In the genomic region with DNA sequence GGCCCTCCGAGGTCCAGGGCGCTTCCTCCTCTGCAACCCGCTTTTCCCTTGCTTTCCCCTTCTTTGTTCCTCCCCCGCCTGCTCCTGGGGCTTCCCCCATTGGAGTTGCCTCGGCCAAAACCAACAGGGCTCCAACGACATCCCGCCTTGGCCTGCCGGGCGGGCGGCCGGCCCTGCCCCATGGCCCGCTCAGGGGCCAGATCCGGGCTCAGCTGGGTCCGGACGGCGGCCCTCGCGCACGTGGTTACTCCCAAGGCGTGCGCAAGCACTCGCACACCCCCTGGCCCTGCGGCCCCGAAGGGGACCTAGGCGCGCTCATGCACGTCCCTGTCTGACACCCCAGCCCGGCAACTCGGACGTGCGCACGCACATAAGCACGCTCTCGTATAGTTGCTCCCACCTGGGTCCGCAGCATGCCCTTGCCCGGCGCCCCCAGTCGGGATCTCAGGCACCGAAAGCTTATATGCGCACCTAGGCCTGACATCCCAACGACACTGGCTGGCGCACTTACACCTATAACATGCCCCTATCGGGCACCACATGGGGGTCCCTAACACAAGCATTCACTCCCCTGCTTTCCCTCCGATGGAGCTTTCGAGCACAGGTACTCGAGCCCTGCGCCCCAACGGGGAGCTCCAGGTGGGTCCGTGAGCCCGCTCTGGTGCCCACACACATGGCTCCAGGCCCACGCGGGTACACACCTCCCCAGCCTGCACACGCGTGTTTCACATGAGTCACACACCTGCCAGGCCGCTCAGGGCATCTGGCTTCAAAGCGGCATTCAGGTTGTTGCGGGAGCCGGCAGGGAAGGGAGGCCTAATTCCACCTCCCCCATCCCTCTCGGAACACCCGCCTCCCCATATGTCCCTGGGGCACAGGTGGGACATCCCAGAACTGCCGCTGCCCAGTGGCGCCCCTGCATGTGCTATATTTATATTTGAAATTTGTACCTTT, we compare ENCODE assay signal across 11 cellular contexts. TPM values are rescaled to one million over a fixed set of nuclear protein-coding genes. Genes with fewer than 3 reads are reported as not detected.
DNase-seq lines count a peak whose midpoint lies in the region; ATAC-seq and TF ChIP-seq lines count a peak whose summit lies in the region.
"Had no signal": no experiment of that assay in that cellular context is flagged by ENCODE, and none has a peak within 500 bp of the region (broad histone marks: within the 10 kb centered on the region; RNA-seq: fewer than 3 reads in every experiment).

No MANE protein-coding gene starts in this region.

- H3K27ac ChIP-seq in RWPE1 (peak overlapping the region; percentile 98), neural progenitor cell (no peak overlapping the region), upper lobe of right lung (peak overlapping the region; percentile 63)

- H3K4me3 ChIP-seq in neural progenitor cell (no peak overlapping the region), upper lobe of right lung (no peak overlapping the region)

- intact Hi-C loops in upper lobe of right lung (cut with DNase I) = no loop called here

- ATAC-seq in upper lobe of right lung = peak; percentile 47
- no peak for ATAC-seq in HG03571 (IDR thresholded peaks at IDR 0.05; ENCODE audit: unreplicated experiment)

- no peak overlapping the region for H3K4me3 Mint-ChIP-seq in neural progenitor cell

- peaks cover 100% of the 10 kb centered on the region for H3K27me3 ChIP-seq in neural progenitor cell
- H3K27me3 ChIP-seq in upper lobe of right lung = peaks cover 7% of the 10 kb centered on the region

- H3K36me3 ChIP-seq in neural progenitor cell = no peaks in the 10 kb centered on the region
- no peaks in the 10 kb centered on the region for H3K36me3 ChIP-seq in upper lobe of right lung

- CTCF ChIA-PET in RWPE1 (lab: Yijun Ruan, JAX) = interaction anchor here (0.6 to 1.0 kb wide), 2 partner anchors 9 to 46 kb away, joined by 3 to 4 read pairs; no protein-coding TSS in a partner anchor

- peak overlapping the region; percentile 13 for H3K4me2 ChIP-seq in neural progenitor cell

- H3K4me1 ChIP-seq in neural progenitor cell = peaks cover 3% of the 10 kb centered on the region
- H3K4me1 ChIP-seq in upper lobe of right lung = peaks cover 73% of the 10 kb centered on the region

- POLR2A ChIA-PET in RWPE1 (lab: Yijun Ruan, JAX; ENCODE audit: low non-redundant PET) = no interaction called here

- H3K9ac ChIP-seq in neural progenitor cell = no peak overlapping the region

- TF ChIP-seq CTCF in RWPE1 (conservative IDR thresholded peaks at IDR 0.05; ENCODE audit: low read depth) (no peak), neural progenitor cell (IDR thresholded peaks at IDR 0.05) (no peak), upper lobe of right lung (IDR thresholded peaks at IDR 0.05) (no peak)

- no peak for DNase-seq in RWPE1 (ENCODE audit: low spot score)
- peak; percentile 50 for DNase-seq in fibroblast of gingiva (ENCODE audit: low read depth)
- no peak for DNase-seq in neural progenitor cell (ENCODE audit: low spot score)
- peak; percentile 78 for DNase-seq in upper lobe of right lung
- DNase-seq in DMS153 (lab: John Stamatoyannopoulos, UW) = no peak
- no peak for DNase-seq in NAMALWA (ENCODE audit: low spot score)
- DNase-seq: COR-L47; effector memory CD4-positive, alpha-beta T cell; hypothalamus; SIG-M5 had no signal

- no peaks in the 10 kb centered on the region for H3K36me3 Mint-ChIP-seq in neural progenitor cell

- H3K9me3 Mint-ChIP-seq in neural progenitor cell = peaks cover 2% of the 10 kb centered on the region

- H3K4me1 Mint-ChIP-seq in neural progenitor cell = peaks cover 4% of the 10 kb centered on the region

- no peak overlapping the region for H2AFZ ChIP-seq in neural progenitor cell (replicated peaks)

- H4K20me1 ChIP-seq in neural progenitor cell (ENCODE audit: low read depth) = peaks cover 79% of the 10 kb centered on the region

- no peaks in the 10 kb centered on the region for H3K79me2 ChIP-seq in neural progenitor cell (ENCODE audit: low read depth)

- peaks cover 9% of the 10 kb centered on the region for H3F3A ChIP-seq in neural progenitor cell (ENCODE audit: low read depth)

- H3K27me3 Mint-ChIP-seq in neural progenitor cell (ENCODE audit: insufficient read depth, low read depth) = peaks cover 80% of the 10 kb centered on the region

- H3K9me3 ChIP-seq in neural progenitor cell (ENCODE audit: low read depth) = no peaks in the 10 kb centered on the region
- H3K9me3 ChIP-seq in upper lobe of right lung = no peaks in the 10 kb centered on the region

- no peak overlapping the region for H3K27ac Mint-ChIP-seq in neural progenitor cell

RNA-seq across cellular contexts. Expression of a gene that starts 15.0 kb away (rescaled TPM):
- total RNA-seq in neural progenitor cell (ENCODE audit: low replicate concordance) (0.06 TPM in 2 replicates), upper lobe of right lung (168 TPM)

RNA-seq across cellular contexts. Expression of a gene that starts 40.9 kb away (rescaled TPM):
- total RNA-seq in neural progenitor cell (ENCODE audit: low replicate concordance) = 0.06 and 0.07 TPM in 2 replicates
- not detected for total RNA-seq in upper lobe of right lung

RNA-seq across cellular contexts. Expression of a gene that starts 53.3 kb away (rescaled TPM):
- 17.1 and 42.2 TPM in 2 replicates for total RNA-seq in neural progenitor cell (ENCODE audit: low replicate concordance)
- total RNA-seq in upper lobe of right lung = 16.4 TPM

Comparison
In these comparisons a context has a peak if more than half of its experiments do, and no peak if none do; other contexts are left out.
1. DNase-seq: peak in fibroblast of gingiva (single experiment) and upper lobe of right lung (single experiment); none in RWPE1 (single experiment), neural progenitor cell (single experiment), DMS153 (single experiment) and NAMALWA (single experiment).
2. RNA of a gene that starts 15.0 kb away (total RNA-seq): 168 TPM in upper lobe of right lung (single experiment); 0.06 TPM in neural progenitor cell; every median in the first group is over 100 times any median in the second.